In the genomic region with DNA sequence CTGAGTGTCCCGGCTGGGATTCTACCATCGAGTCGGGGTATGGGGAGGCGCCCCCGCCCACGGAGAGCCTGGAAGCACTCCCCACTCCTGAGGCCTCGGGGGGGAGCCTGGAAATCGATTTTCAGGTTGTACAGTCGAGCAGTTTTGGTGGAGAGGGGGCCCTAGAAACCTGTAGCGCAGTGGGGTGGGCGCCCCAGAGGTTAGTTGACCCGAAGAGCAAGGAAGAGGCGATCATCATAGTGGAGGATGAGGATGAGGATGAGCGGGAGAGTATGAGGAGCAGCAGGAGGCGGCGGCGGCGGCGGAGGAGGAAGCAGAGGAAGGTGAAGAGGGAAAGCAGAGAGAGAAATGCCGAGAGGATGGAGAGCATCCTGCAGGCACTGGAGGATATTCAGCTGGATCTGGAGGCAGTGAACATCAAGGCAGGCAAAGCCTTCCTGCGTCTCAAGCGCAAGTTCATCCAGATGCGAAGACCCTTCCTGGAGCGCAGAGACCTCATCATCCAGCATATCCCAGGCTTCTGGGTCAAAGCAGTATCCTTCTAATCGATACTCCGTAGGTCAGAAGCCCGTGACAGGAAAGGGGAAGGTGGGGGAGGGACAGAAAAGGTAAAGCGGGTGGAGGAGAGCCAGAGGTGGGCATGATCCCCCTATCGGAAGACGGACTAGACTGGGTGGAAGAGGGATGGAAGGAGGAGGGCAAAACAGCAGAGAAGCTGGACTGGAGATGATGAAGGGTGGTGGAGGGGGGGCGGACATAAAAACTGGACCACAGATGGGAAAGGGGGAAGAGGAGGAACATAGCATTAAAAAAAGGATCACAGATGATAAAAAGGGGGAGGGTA, we compare ENCODE assay signal across 8 cellular contexts. TPM values are rescaled to one million over a fixed set of nuclear protein-coding genes. Genes with fewer than 3 reads are reported as not detected.
DNase-seq lines count a peak whose midpoint lies in the region; ATAC-seq, FAIRE-seq and TF ChIP-seq lines count a peak whose summit lies in the region.

No MANE protein-coding gene starts in this region.

- CTCF ChIA-PET in T-cell (lab: Charles Lee): no interaction called here

- H3K36me3 ChIP-seq in gastrocnemius medialis: no peaks in the 10 kb centered on the region

- peaks cover 0 to 8% of the 10 kb centered on the region in 2 donors for H3K4me1 ChIP-seq in gastrocnemius medialis

- peaks cover 44 to 63% (median 49%) of the 10 kb centered on the region in 3 donors for H3K4me1 Mint-ChIP-seq in T-cell

- H3K9me3 Mint-ChIP-seq in T-cell: no peaks in the 10 kb centered on the region

- intact Hi-C loops in gastrocnemius medialis (cut with DNase I; ENCODE audit: low total_unique reads): loop anchor here (5.0 kb wide), 1 partner anchor 79 kb away; no protein-coding TSS in a partner anchor

- no peak for TF ChIP-seq POLR2A in gastrocnemius medialis (IDR thresholded peaks at IDR 0.05)

- in situ Hi-C loops in gastrocnemius medialis (cut with MboI; ENCODE audit: low sequenced_read_pairs in 4 of 4): loop anchor here in 1 of 4 donors (25.0 kb wide), 1 partner anchor 129 kb away; no protein-coding TSS in a partner anchor

- no peak for DNase-seq in GM19239 (ENCODE audit: insufficient read length, low spot score)
- no peak for DNase-seq in T-cell
- no peak for DNase-seq in fibroblast of the aortic adventitia (ENCODE audit: low read depth)
- no peak for DNase-seq in gastrocnemius medialis
- DNase-seq in dedifferentiated amniotic fluid mesenchymal stem cell (ENCODE audit: extremely low spot score): no peak
- DNase-seq in SHP77 treated with DMSO at 0.1 percent for 48 hours (lab: John Stamatoyannopoulos, UW): no peak

- ATAC-seq in T-cell (replicated peaks in 1 of 4) (no peak), gastrocnemius medialis (no peak), HG02981 (IDR thresholded peaks at IDR 0.05; ENCODE audit: unreplicated experiment) (no peak), GM18873 (IDR thresholded peaks at IDR 0.05; ENCODE audit: low FRiP score, unreplicated experiment) (no peak)

- H3K4me3 ChIP-seq in fibroblast of the aortic adventitia (ENCODE audit: low read depth, low read length): peak overlapping the region; percentile 82
- peak overlapping the region; percentile 72 to 84 (median 75) for H3K4me3 ChIP-seq in gastrocnemius medialis

- H3K36me3 Mint-ChIP-seq in T-cell: peaks cover 17% of the 10 kb centered on the region

- H3K27me3 ChIP-seq in gastrocnemius medialis: no peaks in the 10 kb centered on the region

- peak overlapping the region; percentile 84 to 90 (median 89) for H3K4me3 Mint-ChIP-seq in T-cell

- no peaks in the 10 kb centered on the region for H3K9me3 ChIP-seq in gastrocnemius medialis

- H3K27ac ChIP-seq in gastrocnemius medialis: peak overlapping the region; percentile 83 to 91 (median 89)

- H3K27ac Mint-ChIP-seq in T-cell: peak overlapping the region; percentile 86 to 88

- TF ChIP-seq CTCF in fibroblast of the aortic adventitia (IDR thresholded peaks at IDR 0.05; ENCODE audit: insufficient read depth, low read length) (no peak), gastrocnemius medialis (IDR thresholded peaks at IDR 0.05 in 4 of 5, conservative IDR thresholded peaks at IDR 0.05 in 1 of 5) (no peak)

- peak; percentile 73 for FAIRE-seq in GM19239 (lab: Jason Lieb, UNC)

- peaks cover 0 to 18% of the 10 kb centered on the region in 2 donors for H3K27me3 Mint-ChIP-seq in T-cell

- POLR2A ChIA-PET in T-cell (lab: Charles Lee): interaction anchor here (1.3 to 1.4 kb wide), 2 partner anchors 11 to 88 kb away, joined by 4 to 5 read pairs; no protein-coding TSS in a partner anchor

RNA-seq across cellular contexts. Expression of gene TSPYL2, which starts 0.8 kb away (rescaled TPM):
- total RNA-seq in T-cell (100 to 1,000 TPM; 126 to 253 (median 141) TPM), fibroblast of the aortic adventitia (ENCODE audit: low replicate concordance) (15.2 and 17.5 TPM in 2 replicates), gastrocnemius medialis (100 to 1,000 TPM in 1 of 4 donors, 10 to 100 TPM in 3; 46.7 to 161 (median 78.6) TPM)

RNA-seq across cellular contexts. Expression of gene KANTR, which starts 10.9 kb away (rescaled TPM):
- total RNA-seq in T-cell (10 to 100 TPM; 14.9 to 21.2 (median 17.0) TPM), fibroblast of the aortic adventitia (ENCODE audit: low replicate concordance) (4.4 and 7.2 TPM in 2 replicates), gastrocnemius medialis (10 to 100 TPM in 2 of 4 donors, 1 to 10 TPM in 2; 3.0 to 13.0 (median 7.4) TPM)

RNA-seq across cellular contexts. Expression of gene GPR173, which starts 34.4 kb away (rescaled TPM):
- total RNA-seq in T-cell (under 1 TPM in 4 of 5 donors, not detected in 1; 0.12 to 0.50 (median 0.17) TPM), fibroblast of the aortic adventitia (ENCODE audit: low replicate concordance) (1.1 and 2.5 TPM in 2 replicates), gastrocnemius medialis (under 1 TPM in 3 of 4 donors, not detected in 1; 0.07 to 0.31 (median 0.10) TPM)
